In genomic region chr1:153545067-153546055, GRCh38 we compare ENCODE assay signal across 8 cellular contexts. TPM values are rescaled to one million over a fixed set of nuclear protein-coding genes. Genes with fewer than 3 reads are reported as not detected.
A peak's percentile ranks its signal among the peaks of the same experiment; 100 is the strongest.
DNase-seq lines count a peak whose midpoint lies in the region; TF ChIP-seq lines count a peak whose summit lies in the region.

Gene S100A4, minus strand, starts transcription at chr1:153545806. Its CDS starts 1,012 bp downstream, at chr1:153544794.

- peak; percentile 98 for DNase-seq in A673 (ENCODE audit: low spot score)
- peak; percentile 77 for DNase-seq in LNCaP clone FGC (ENCODE audit: low read depth)
- peak; percentile 98 for DNase-seq in SIG-M5 treated with dmso at 0.1 percent for 504 hours (lab: John Stamatoyannopoulos, UW; ENCODE audit: unreplicated experiment)
- peak; percentile 84 for DNase-seq in activated T-helper 9 cell treated with anti-CD3 and anti-CD28 coated beads, Interleukin-2, amount 50 U/mL, for 16 hours (ENCODE audit: low read depth)
- peak; percentile 94 to 98 for DNase-seq in foreskin fibroblast
- DNase-seq in stromal cell of bone marrow (ENCODE audit: low read depth): peak; percentile 91

- intact Hi-C loops in A673 (cut with micrococcal nuclease; ENCODE audit: unreplicated experiment): no loop called here

- no peak for TF ChIP-seq CTCF in A673 (conservative IDR thresholded peaks at IDR 0.05; ENCODE audit: low read depth, low read length)
- TF ChIP-seq CTCF in LNCaP clone FGC (IDR thresholded peaks at IDR 0.05; ENCODE audit: control insufficient read depth, extremely low read depth, insufficient read depth): no peak
- TF ChIP-seq CTCF in foreskin fibroblast (IDR thresholded peaks at IDR 0.05; ENCODE audit: low read depth, low read length): no peak
- peak; percentile 16 for TF ChIP-seq CTCF in neutrophil (IDR thresholded peaks at IDR 0.05)

- BruUV-seq in A673 (replicated peaks; lab: Mats Ljungman, UMichigan): no TSS peak

- in situ Hi-C loops in GM18951 (cut with MboI; ENCODE audit: low sequenced_read_pairs, unreplicated experiment): no loop called here

- peaks cover 54% of the 10 kb centered on the region for H3K4me1 ChIP-seq in A673 (ENCODE audit: insufficient read depth, low read length, poor library complexity, severe bottlenecking)
- peaks cover 85 to 93% of the 10 kb centered on the region in 2 experiments for H3K4me1 ChIP-seq in neutrophil (ENCODE audit: control insufficient read depth in 1 of 2, insufficient read depth in 1 of 2, low read depth in 1 of 2, low read length in 1 of 2)

- H3K4me3 ChIP-seq in A673 (ENCODE audit: low read depth, low read length, poor library complexity, severe bottlenecking): no peak within 1 kb of the TSS
- no peak within 1 kb of the TSS for H3K4me3 ChIP-seq in LNCaP clone FGC (ENCODE audit: low read depth, low read length)
- H3K4me3 ChIP-seq in foreskin fibroblast (ENCODE audit: low read depth in 1 of 2, low read length in 2 of 2): peak within 1 kb of the TSS; percentile 68 to 97
- peak within 1 kb of the TSS; percentile 60 to 76 for H3K4me3 ChIP-seq in neutrophil (ENCODE audit: low read depth in 1 of 2, low read length in 1 of 2)

- H3K27me3 ChIP-seq in A673 (replicated peaks; ENCODE audit: insufficient read depth, low read depth, low read length, poor library complexity) (no peaks in the 10 kb centered on the region), neutrophil (no peaks in the 10 kb centered on the region)

- H3K36me3 ChIP-seq in A673 (ENCODE audit: insufficient read depth, low read length, poor library complexity, severe bottlenecking) (no peaks in the 10 kb centered on the region), neutrophil (peaks cover 22% of the 10 kb centered on the region)

- CTCF ChIA-PET in A673 (lab: Charles Lee): interaction anchor here (0.8 to 1.1 kb wide), 2 partner anchors 12 to 23 kb away, joined by 3 to 5 read pairs; no protein-coding TSS in a partner anchor

- H3K9me3 ChIP-seq in A673 (ENCODE audit: low read depth, low read length, poor library complexity, severe bottlenecking) (no peaks in the 10 kb centered on the region), neutrophil (no peaks in the 10 kb centered on the region)

- peak; percentile 27 for TF ChIP-seq POLR2A in GM18951 (IDR thresholded peaks at IDR 0.05; ENCODE audit: extremely low read depth, insufficient read depth, insufficient read length)

- POLR2A ChIA-PET in A673 (lab: Charles Lee; ENCODE audit: low non-redundant PET): interaction anchor here (0.6 kb wide), 1 partner anchor 283 kb away, joined by 3 read pairs; no protein-coding TSS in a partner anchor

- H3K27ac ChIP-seq in A673 (ENCODE audit: low read depth, low read length, poor library complexity, severe bottlenecking): peak within 1 kb of the TSS; percentile 78
- H3K27ac ChIP-seq in neutrophil: peak within 1 kb of the TSS; percentile 97

RNA-seq across cellular contexts. Expression of gene S100A4, which starts in this region (rescaled TPM):
- total RNA-seq in A673 (2021): 17.8 and 20.0 TPM in 2 replicates

Comparison
In these comparisons a context has a peak if more than half of its experiments do, and no peak if none do; other contexts are left out.
1. H3K4me3 ChIP-seq: peak in foreskin fibroblast (2 of 2) and neutrophil (2 of 2); none in A673 (single experiment) and LNCaP clone FGC (single experiment).
2. Peak in every context shown above with its lines, with median percentiles within 50 percentile points of each other: DNase-seq.